In genomic region chr11:9758676-9759518, GRCh38 we compare ENCODE assay signal across 8 cellular contexts.
DNase-seq lines count a peak whose midpoint lies in the region; ATAC-seq lines count a peak whose summit lies in the region.

No MANE protein-coding gene starts in this region.

- no peak overlapping the region for H3K4me3 ChIP-seq in mesendoderm (ENCODE audit: low read length)

- WGBS in mesendoderm (ENCODE audit: extremely low coverage, insufficient coverage, low lambda C conversion rate): no CpG with 5 or more reads among the region's 49 CpGs

- peak; percentile 63 for DNase-seq in NCI-H2227 (lab: John Stamatoyannopoulos, UW; ENCODE audit: unreplicated experiment)
- no peak for DNase-seq in NCI-H2227 treated with DMSO at 0.1 percent for 48 hours (lab: John Stamatoyannopoulos, UW)
- peak; percentile 68 for DNase-seq in NCI-H345 (lab: John Stamatoyannopoulos, UW)
- peak; percentile 30 to 49 (median 41) for DNase-seq in activated CD8-positive, alpha-beta memory T cell treated with anti-CD3 and anti-CD28 coated beads for 48 hours (ENCODE audit: low read depth in 2 of 3, low spot score in 2 of 3)
- DNase-seq in effector memory CD8-positive, alpha-beta T cell: peak; percentile 18 to 31 (median 19)
- DNase-seq in mesendoderm: peak; percentile 86
- peak; percentile 31 to 50 for DNase-seq in stimulated activated CD8-positive, alpha-beta memory T cell treated with anti-CD3 and anti-CD28 coated beads, Interleukin-7, amount 100 ng/mL, for 48 hours (ENCODE audit: extremely low read depth in 1 of 2, low read depth in 1 of 2)

- peaks cover 19% of the 10 kb centered on the region in 2 donors for H3K4me1 Mint-ChIP-seq in effector memory CD8-positive, alpha-beta T cell (ENCODE audit: low read depth in 2 of 2)

- no peaks in the 10 kb centered on the region for H3K9me3 Mint-ChIP-seq in effector memory CD8-positive, alpha-beta T cell

- no peaks in the 10 kb centered on the region for H3K36me3 ChIP-seq in mesendoderm (ENCODE audit: control insufficient read depth, insufficient read depth, low read length)

- H3K9ac ChIP-seq in mesendoderm (ENCODE audit: low read length): peak overlapping the region; percentile 76

- no peak overlapping the region for H2BK15ac ChIP-seq in mesendoderm (replicated peaks; ENCODE audit: low read depth)

- peak overlapping the region; percentile 78 for H3K18ac ChIP-seq in mesendoderm (ENCODE audit: low read length)

- H2BK5ac ChIP-seq in mesendoderm (ENCODE audit: low read length): peak overlapping the region; percentile 68

- H3K79me1 ChIP-seq in mesendoderm (ENCODE audit: low read length): no peaks in the 10 kb centered on the region

- H3K23ac ChIP-seq in mesendoderm (ENCODE audit: low read length): peak overlapping the region; percentile 7

- no peak overlapping the region for H4K5ac ChIP-seq in mesendoderm (ENCODE audit: low read length)

- H3K79me2 ChIP-seq in mesendoderm (ENCODE audit: control insufficient read depth, insufficient read depth, low read length): no peaks in the 10 kb centered on the region

- H2BK120ac ChIP-seq in mesendoderm (ENCODE audit: low read depth, low read length): peak overlapping the region; percentile 19

- peak overlapping the region; percentile 74 for H3K4ac ChIP-seq in mesendoderm (ENCODE audit: low read depth, low read length)

- H3K4me2 ChIP-seq in mesendoderm (ENCODE audit: low read length): peak overlapping the region; percentile 51

- no peaks in the 10 kb centered on the region for H3K27me3 ChIP-seq in mesendoderm (ENCODE audit: insufficient read depth, low read length, poor library complexity)

- ATAC-seq in HG02885 (IDR thresholded peaks at IDR 0.05; ENCODE audit: poor library complexity, unreplicated experiment): peak; percentile 44
- ATAC-seq in effector memory CD8-positive, alpha-beta T cell (replicated peaks): peak; percentile 15

- H3K4me1 ChIP-seq in mesendoderm (ENCODE audit: control insufficient read depth, low read depth, low read length): peaks cover 4% of the 10 kb centered on the region

- no peaks in the 10 kb centered on the region for H3K36me3 Mint-ChIP-seq in effector memory CD8-positive, alpha-beta T cell (ENCODE audit: insufficient read depth)

- H3K27ac ChIP-seq in mesendoderm (ENCODE audit: low read depth, low read length): peak overlapping the region; percentile 62

- H3K56ac ChIP-seq in mesendoderm (ENCODE audit: low read length): peak overlapping the region; percentile 92

- no peak overlapping the region for H2AK5ac ChIP-seq in mesendoderm (ENCODE audit: low read length)

- no peak overlapping the region for H4K8ac ChIP-seq in mesendoderm (ENCODE audit: low read depth, low read length)

- peak overlapping the region; percentile 47 to 86 for H3K27ac Mint-ChIP-seq in effector memory CD8-positive, alpha-beta T cell

- H3K27me3 Mint-ChIP-seq in effector memory CD8-positive, alpha-beta T cell: no peaks in the 10 kb centered on the region

- peak overlapping the region; percentile 76 to 85 for H3K4me3 Mint-ChIP-seq in effector memory CD8-positive, alpha-beta T cell
